ENCODE assay signal across 8 cellular contexts in genomic region chr4:25970241-25970675, GRCh38. TPM values are rescaled to one million over a fixed set of nuclear protein-coding genes. Genes with fewer than 3 reads are reported as not detected.
DNase-seq lines count a peak whose midpoint lies in the region; ATAC-seq and TF ChIP-seq lines count a peak whose summit lies in the region.

No MANE protein-coding gene starts in this region.

- H3K4me3 Mint-ChIP-seq in naive thymus-derived CD4-positive, alpha-beta T cell = peak overlapping the region in 1 of 10 donors; percentile 37

- no peak for TF ChIP-seq POLR2A in GM18505 (IDR thresholded peaks at IDR 0.05; ENCODE audit: borderline replicate concordance, extremely low read depth, insufficient read depth, insufficient read length)
- no peak for TF ChIP-seq POLR2A in ovary (IDR thresholded peaks at IDR 0.05)

- no peak overlapping the region for H3K4me3 ChIP-seq in naive thymus-derived CD4-positive, alpha-beta T cell (ENCODE audit: low read length)
- H3K4me3 ChIP-seq in coronary artery (no peak overlapping the region), ovary (no peak overlapping the region)

- H3K36me3 Mint-ChIP-seq in naive thymus-derived CD4-positive, alpha-beta T cell = no peaks in the 10 kb centered on the region

- H3K27me3 ChIP-seq in naive thymus-derived CD4-positive, alpha-beta T cell (ENCODE audit: control insufficient read depth in 2 of 2, insufficient read depth in 2 of 2, low read length in 2 of 2) = no peaks in the 10 kb centered on the region
- H3K27me3 ChIP-seq in ovary = no peaks in the 10 kb centered on the region

- H3K9me3 ChIP-seq in naive thymus-derived CD4-positive, alpha-beta T cell (ENCODE audit: control insufficient read depth in 2 of 3, low read length in 3 of 3) = no peaks in the 10 kb centered on the region
- no peaks in the 10 kb centered on the region for H3K9me3 ChIP-seq in ovary

- DNase-seq in naive thymus-derived CD4-positive, alpha-beta T cell = no peak
- DNase-seq in coronary artery (ENCODE audit: low spot score) (no peak), ovary (no peak)

- 18 to 30% (median 22%) methylated on average over 11 of the region's 11 CpGs for WGBS in ovary, 3 donors

- H3K27me3 Mint-ChIP-seq in naive thymus-derived CD4-positive, alpha-beta T cell = peaks cover 3 to 21% (median 11%) of the 10 kb centered on the region in 5 donors

- peak; percentile 72 for ATAC-seq in GM18505 (IDR thresholded peaks at IDR 0.05; ENCODE audit: unreplicated experiment)
- ATAC-seq in HG03103 (IDR thresholded peaks at IDR 0.05; ENCODE audit: low read depth, unreplicated experiment) = peak; percentile 61
- peak; percentile 60 for ATAC-seq in naive thymus-derived CD4-positive, alpha-beta T cell
- no peak for ATAC-seq in HG03045 (IDR thresholded peaks at IDR 0.05; ENCODE audit: unreplicated experiment)
- no peak for ATAC-seq in GM18502 (IDR thresholded peaks at IDR 0.05; ENCODE audit: poor library complexity, unreplicated experiment)

- no peak overlapping the region for H3K27ac Mint-ChIP-seq in naive thymus-derived CD4-positive, alpha-beta T cell

- H3K27ac ChIP-seq in cingulate gyrus (ENCODE audit: low read depth, low read length) (peak overlapping the region; percentile 47), coronary artery (peak overlapping the region in 1 of 2 donors; percentile 57), ovary (no peak overlapping the region)
- no peak overlapping the region for H3K27ac ChIP-seq in naive thymus-derived CD4-positive, alpha-beta T cell (ENCODE audit: low read depth, low read length)

- POLR2A ChIA-PET in naive thymus-derived CD4-positive, alpha-beta T cell (lab: Charles Lee) = no interaction called here

- no peaks in the 10 kb centered on the region for H3K4me1 ChIP-seq in naive thymus-derived CD4-positive, alpha-beta T cell (ENCODE audit: control insufficient read depth in 2 of 2, insufficient read depth in 2 of 2, low read length in 2 of 2)
- peaks cover 5% of the 10 kb centered on the region for H3K4me1 ChIP-seq in ovary (ENCODE audit: insufficient read depth)

- TF ChIP-seq EP300 in ovary (IDR thresholded peaks at IDR 0.05) = no peak

- CTCF ChIA-PET in naive thymus-derived CD4-positive, alpha-beta T cell (lab: Charles Lee) = interaction anchor here (0.7 kb wide), 1 partner anchor 113 kb away, joined by 4 read pairs; no protein-coding TSS in a partner anchor

- no peaks in the 10 kb centered on the region for H3K36me3 ChIP-seq in naive thymus-derived CD4-positive, alpha-beta T cell (ENCODE audit: control insufficient read depth in 2 of 3, insufficient read depth in 3 of 3, low read length in 3 of 3)
- no peaks in the 10 kb centered on the region for H3K36me3 ChIP-seq in ovary

- peaks cover 0 to 6% (median 0%) of the 10 kb centered on the region in 7 donors for H3K4me1 Mint-ChIP-seq in naive thymus-derived CD4-positive, alpha-beta T cell

- intact Hi-C loops in naive thymus-derived CD4-positive, alpha-beta T cell (cut with micrococcal nuclease) = no loop called here
- intact Hi-C loops in ovary (cut with DNase I) = no loop called here

- H3K9me3 Mint-ChIP-seq in naive thymus-derived CD4-positive, alpha-beta T cell = no peaks in the 10 kb centered on the region

- TF ChIP-seq CTCF in coronary artery (IDR thresholded peaks at IDR 0.05) = no peak
- no peak for TF ChIP-seq CTCF in ovary (IDR thresholded peaks at IDR 0.05)

RNA-seq across cellular contexts. Expression of gene SMIM20, which starts 56.2 kb away (rescaled TPM):
- total RNA-seq in naive thymus-derived CD4-positive, alpha-beta T cell = 10 to 100 TPM; 11.6 to 22.8 (median 14.5) TPM
- 10 to 100 TPM; 50.6 to 67.5 TPM for polyA plus RNA-seq in naive thymus-derived CD4-positive, alpha-beta T cell
- total RNA-seq in ovary = 10 to 100 TPM; 25.4 to 36.8 (median 28.6) TPM
- polyA plus RNA-seq in ovary = 10 to 100 TPM; 38.5 to 46.9 TPM

Comparison
In these comparisons a context has a peak if more than half of its experiments do, and no peak if none do; other contexts are left out.
1. ATAC-seq: peak in GM18505 (single experiment), HG03103 (single experiment) and naive thymus-derived CD4-positive, alpha-beta T cell (single experiment); none in HG03045 (single experiment) and GM18502 (single experiment).